27 cellular contexts compared by ENCODE assay signal in genomic region chr11:79198203-79198897, GRCh38.
"Had no signal": no experiment of that assay in that cellular context is flagged by ENCODE, and none has a peak within 500 bp of the region (broad histone marks: within the 10 kb centered on the region; RNA-seq: fewer than 3 reads in every experiment).

No MANE protein-coding gene starts in this region.

- H3K27me3 ChIP-seq: adrenal gland, ascending aorta, breast epithelium, esophagus muscularis mucosa, foreskin keratinocyte, gastrocnemius medialis had no signal

- H3K36me3 ChIP-seq: adrenal gland, ascending aorta, breast epithelium, esophagus muscularis mucosa, gastrocnemius medialis had no signal

- H3K4me3 ChIP-seq: adrenal gland, ascending aorta, breast epithelium, esophagus muscularis mucosa, gastrocnemius medialis had no signal

- H3K27ac ChIP-seq: adrenal gland, ascending aorta, breast epithelium, esophagus muscularis mucosa, foreskin keratinocyte, gastrocnemius medialis had no signal

- H3K9me3 ChIP-seq: adrenal gland, ascending aorta, esophagus muscularis mucosa, gastrocnemius medialis had no signal

- DNase-seq: activated CD4-positive, alpha-beta memory T cell treated with anti-CD3 and anti-CD28 coated beads for 36 hours; activated CD4-positive, alpha-beta T cell treated with anti-CD3 and anti-CD28 coated beads for 36 hours; activated CD4-positive, alpha-beta T cell treated with anti-CD3 and anti-CD28 coated beads, Interleukin-2, amount 10 ng/mL, durations not matched to agents 24 days and 14 days; activated CD4-positive, CD25-positive, alpha-beta regulatory T cell; activated CD4-positive, CD25-positive, alpha-beta regulatory T cell treated with anti-CD3 and anti-CD28 coated beads, Interleukin-2, amount 50 U/mL, for 72 hours; activated CD8-positive, alpha-beta memory T cell treated with anti-CD3 and anti-CD28 coated beads, Interleukin-2, amount 10 ng/mL, durations not matched to agents 7 days and 5 days; activated CD8-positive, alpha-beta memory T cell treated with anti-CD3 and anti-CD28 coated beads, Interleukin-2, amount 50 U/mL, for 4 hours; activated CD8-positive, alpha-beta T cell treated with anti-CD3 and anti-CD28 coated beads, Interleukin-2, amount 10 ng/mL, durations not matched to agents 7 days and 5 days; activated effector memory CD4-positive, alpha-beta T cell treated with anti-CD3 and anti-CD28 coated beads, Interleukin-2, amount 50 U/mL, for 16 hours; activated naive CD4-positive, alpha-beta T cell treated with anti-CD3 and anti-CD28 coated beads for 36 hours; activated naive CD8-positive, alpha-beta T cell treated with anti-CD3 and anti-CD28 coated beads for 36 hours; activated naive CD8-positive, alpha-beta T cell treated with anti-CD3 and anti-CD28 coated beads, Interleukin-2, amount 50 U/mL, for 24 hours; activated T-cell treated with anti-CD3 and anti-CD28 coated beads, Interleukin-2, amount 50 U/mL, for 1 hour; activated T-cell treated with anti-CD3 and anti-CD28 coated beads, Interleukin-2, amount 50 U/mL, for 48 hours; caudate nucleus; cortex of kidney; dermis blood vessel endothelial cell; effector CD4-positive, alpha-beta T cell; effector memory CD8-positive, alpha-beta T cell; erythroblast; foreskin keratinocyte; gastrocnemius medialis; T-helper 2 cell had no signal

- ATAC-seq: activated CD4-positive, alpha-beta T cell treated with anti-CD3 and anti-CD28 coated beads for 36 hours; activated CD8-positive, alpha-beta memory T cell treated with anti-CD3 and anti-CD28 coated beads, Interleukin-2, amount 10 ng/mL, durations not matched to agents 7 days and 5 days; activated CD8-positive, alpha-beta T cell treated with anti-CD3 and anti-CD28 coated beads, Interleukin-2, amount 10 ng/mL, durations not matched to agents 7 days and 5 days; activated naive CD8-positive, alpha-beta T cell treated with anti-CD3 and anti-CD28 coated beads, Interleukin-2, amount 50 U/mL, for 24 hours; effector memory CD8-positive, alpha-beta T cell; foreskin keratinocyte; gastrocnemius medialis had no signal

- H3K4me1 ChIP-seq: adrenal gland, breast epithelium, gastrocnemius medialis had no signal
